Comparison of ENCODE assay signal across 20 cellular contexts in genomic region chr15:93189562-93189961, GRCh38.
A peak's percentile ranks its signal among the peaks of the same experiment; 100 is the strongest.
DNase-seq lines count a peak whose midpoint lies in the region; ATAC-seq and TF ChIP-seq lines count a peak whose summit lies in the region.
"Had no signal": no experiment of that assay in that cellular context is flagged by ENCODE, and none has a peak within 500 bp of the region (broad histone marks: within the 10 kb centered on the region; RNA-seq: fewer than 3 reads in every experiment).

No MANE protein-coding gene starts in this region.

- ATAC-seq in Panc1 (peak; percentile 30; the same call in 1 of the 2 replicates), HG02870 (IDR thresholded peaks at IDR 0.05; ENCODE audit: unreplicated experiment) (no peak), Right ventricle myocardium inferior (no peak)
- ATAC-seq: CD8-positive, alpha-beta T cell; PC-3 had no signal

- BruUV-seq in Panc1 (replicated peaks; lab: Mats Ljungman, UMichigan) = no TSS peak

- in situ Hi-C loops in Panc1 (cut with HindIII; ENCODE audit: low pct_unique_long_range_greater_than_20kb, low sequenced_read_pairs) (no loop called here), GM13976 (cut with MboI; ENCODE audit: low sequenced_read_pairs, unreplicated experiment) (no loop called here)

- H3K27me3 Mint-ChIP-seq in CD14-positive monocyte (ENCODE audit: low read depth in 3 of 3) = peaks cover 15 to 25% (median 15%) of the 10 kb centered on the region in 3 donors
- H3K27me3 Mint-ChIP-seq: IgD-negative memory B cell had no signal

- H3K27me3 ChIP-seq in HUES48 (ENCODE audit: control insufficient read depth, insufficient read depth, low read length) (peaks cover 10% of the 10 kb centered on the region), Panc1 (ENCODE audit: control insufficient read depth, insufficient read depth, low read length) (peaks cover 9% of the 10 kb centered on the region), iPS-18a (ENCODE audit: control insufficient read depth, insufficient read depth, low read length) (peaks cover 4% of the 10 kb centered on the region)
- H3K27me3 ChIP-seq: BLaER1, SJSA1 had no signal

- H3K27ac ChIP-seq in HUES48 (ENCODE audit: low read depth, low read length) (peak overlapping the region; percentile 70), Panc1 (ENCODE audit: low read length) (no peak overlapping the region), iPS-18a (ENCODE audit: low read length) (no peak overlapping the region)
- H3K27ac ChIP-seq: A549, BLaER1, SJSA1 had no signal

- intact Hi-C loops in Panc1 (cut with micrococcal nuclease; ENCODE audit: unreplicated experiment) (no loop called here), CD14-positive monocyte (cut with micrococcal nuclease) (no loop called here), Right ventricle myocardium inferior (cut with DNase I) (no loop called here)

- no peak for TF ChIP-seq CTCF in Panc1 (IDR thresholded peaks at IDR 0.05)
- no peak for TF ChIP-seq CTCF in GM13976 (IDR thresholded peaks at IDR 0.05; ENCODE audit: borderline replicate concordance, control extremely low read depth, extremely low read depth, insufficient read depth, missing control alignments)
- no peak for TF ChIP-seq CTCF in CD14-positive monocyte (IDR thresholded peaks at IDR 0.05)

- peak overlapping the region in 1 of 2 donors; percentile 37 for H3K4me3 Mint-ChIP-seq in CD14-positive monocyte
- H3K4me3 Mint-ChIP-seq: CD8-positive, alpha-beta T cell had no signal

- H3K9me3 Mint-ChIP-seq in CD14-positive monocyte = peaks cover 0 to 1% (median 0%) of the 10 kb centered on the region in 7 donors
- H3K9me3 Mint-ChIP-seq: CD8-positive, alpha-beta T cell; IgD-negative memory B cell had no signal

- no peak overlapping the region for H3K27ac Mint-ChIP-seq in CD14-positive monocyte
- H3K27ac Mint-ChIP-seq: CD8-positive, alpha-beta T cell; IgD-negative memory B cell had no signal

- POLR2A ChIA-PET in Panc1 (lab: Charles Lee) = no interaction called here

- peaks cover 35% of the 10 kb centered on the region for H3K4me1 ChIP-seq in HUES48 (ENCODE audit: control insufficient read depth, insufficient read depth, low read length)
- no peaks in the 10 kb centered on the region for H3K4me1 ChIP-seq in Panc1 (ENCODE audit: control insufficient read depth, insufficient read depth, low read length)
- H3K4me1 ChIP-seq in iPS-18a (ENCODE audit: control insufficient read depth, low read depth, low read length) = peaks cover 34% of the 10 kb centered on the region
- H3K4me1 ChIP-seq: A549, BLaER1 had no signal

- peaks cover under 1% of the 10 kb centered on the region for H3K4me1 Mint-ChIP-seq in CD14-positive monocyte
- H3K4me1 Mint-ChIP-seq: IgD-negative memory B cell had no signal

- CTCF ChIA-PET in Panc1 (lab: Charles Lee) = no interaction called here

- H3K4me3 ChIP-seq in HUES48 (ENCODE audit: low read depth, low read length) = peak overlapping the region; percentile 14; the same call in 1 of the 2 replicates
- H3K4me3 ChIP-seq in Panc1 (ENCODE audit: low read depth in 2 of 2, low read length in 2 of 2) = no peak overlapping the region
- H3K4me3 ChIP-seq in iPS-18a (ENCODE audit: low read length) = peak overlapping the region; percentile 9
- H3K4me3 ChIP-seq: A549, BLaER1, SJSA1 had no signal

- no peaks in the 10 kb centered on the region for H3K36me3 Mint-ChIP-seq in CD14-positive monocyte
- H3K36me3 Mint-ChIP-seq: CD8-positive, alpha-beta T cell; IgD-negative memory B cell had no signal

- no peaks in the 10 kb centered on the region for H3K36me3 ChIP-seq in HUES48 (ENCODE audit: control insufficient read depth, insufficient read depth, low read length)
- no peaks in the 10 kb centered on the region for H3K36me3 ChIP-seq in Panc1 (ENCODE audit: control insufficient read depth, insufficient read depth, low read length)
- H3K36me3 ChIP-seq in iPS-18a (ENCODE audit: control insufficient read depth, low read depth, low read length) = no peaks in the 10 kb centered on the region
- H3K36me3 ChIP-seq: BLaER1, SJSA1 had no signal

- H3K9ac ChIP-seq in HUES48 (ENCODE audit: low read depth, low read length) (no peak overlapping the region), iPS-18a (ENCODE audit: low read length) (no peak overlapping the region)
- H3K9ac ChIP-seq: BLaER1 had no signal

- H3K9me3 ChIP-seq in HUES48 (ENCODE audit: control insufficient read depth, insufficient read depth, low read length) = no peaks in the 10 kb centered on the region
- no peaks in the 10 kb centered on the region for H3K9me3 ChIP-seq in Panc1 (ENCODE audit: control insufficient read depth, insufficient read depth, low read depth, low read length)
- H3K9me3 ChIP-seq in iPS-18a (ENCODE audit: control insufficient read depth, low read depth, low read length) = no peaks in the 10 kb centered on the region
- H3K9me3 ChIP-seq: A549, BLaER1, SJSA1 had no signal

- DNase-seq in ELF-1 (ENCODE audit: low read depth, low spot score) (peak; percentile 63), Panc1 (ENCODE audit: low read depth, low spot score) (no peak), GM13976 (ENCODE audit: low spot score) (no peak), CD14-positive monocyte (ENCODE audit: low spot score) (no peak), Right ventricle myocardium inferior (ENCODE audit: missing footprints) (no peak)
- DNase-seq: CD8-positive, alpha-beta T cell; DMS53; GOT3; Karpas-422; NCI-H1436 treated with DMSO at 0.1 percent for 48 hours; NCI-H510A treated with DMSO at 0.1 percent for 48 hours; NCI-H774; PC-3 had no signal

Comparison
In these comparisons a context has a peak if more than half of its experiments do, and no peak if none do; other contexts are left out.
1. H3K4me3 ChIP-seq: peak in HUES48 (single experiment) and iPS-18a (single experiment); none in Panc1 (0 of 2).